Comparison of ENCODE assay signal across 29 cellular contexts in genomic region chr17:5892897-5893656, GRCh38.
DNase-seq lines count a peak whose midpoint lies in the region; ATAC-seq and TF ChIP-seq lines count a peak whose summit lies in the region.
"Had no signal": no experiment of that assay in that cellular context is flagged by ENCODE, and none has a peak within 500 bp of the region (broad histone marks: within the 10 kb centered on the region; RNA-seq: fewer than 3 reads in every experiment).

No MANE protein-coding gene starts in this region.

- no peak overlapping the region for H3K9ac ChIP-seq in HUES64 (ENCODE audit: low read depth, low read length)
- no peak overlapping the region for H3K9ac ChIP-seq in skeletal muscle tissue (ENCODE audit: low read depth in 1 of 3, low read length in 3 of 3)
- H3K9ac ChIP-seq: BLaER1 treated with 17β-estradiol and CSF1 and Interleukin-3, amounts not matched to agents 10 nM and 100 nM had no signal

- no peak overlapping the region for H3K27ac Mint-ChIP-seq in CD4-positive, alpha-beta memory T cell
- H3K27ac Mint-ChIP-seq: activated CD8-positive, alpha-beta T cell treated with anti-CD3 and anti-CD28 coated beads for 36 hours; activated naive CD8-positive, alpha-beta T cell treated with anti-CD3 and anti-CD28 coated beads, Interleukin-2, amount 10 ng/mL, durations not matched to agents 7 days and 5 days; T-cell had no signal

- peaks cover 0 to 9% (median 8%) of the 10 kb centered on the region in 4 donors for H3K4me1 Mint-ChIP-seq in CD4-positive, alpha-beta memory T cell

- TF ChIP-seq POLR2A in esophagus muscularis mucosa (IDR thresholded peaks at IDR 0.05; ENCODE audit: low read depth), result no peak

- intact Hi-C loops in esophagus muscularis mucosa (cut with DNase I), result no loop called here
- intact Hi-C loops in CD4-positive, alpha-beta memory T cell (cut with micrococcal nuclease), result no loop called here

- H3K4me3 ChIP-seq in HUES64 (ENCODE audit: low read length) (no peak overlapping the region), skeletal muscle tissue (ENCODE audit: low read length in 3 of 3) (peak overlapping the region in 1 of 3 donors; percentile 6), esophagus muscularis mucosa (no peak overlapping the region)
- no peak overlapping the region for H3K4me3 ChIP-seq in CD4-positive, alpha-beta memory T cell (ENCODE audit: low read length in 2 of 2)
- H3K4me3 ChIP-seq: BLaER1 treated with 17β-estradiol and CSF1 and Interleukin-3, amounts not matched to agents 10 nM and 100 nM; GM12878; lower lobe of right lung; SJSA1; thoracic aorta; vagina had no signal

- WGBS in HUES64, result 78% methylated on average over 2 of the region's 3 CpGs
- 47% methylated on average over 3 of the region's 3 CpGs for WGBS in esophagus muscularis mucosa

- no peak overlapping the region for H3K4me3 Mint-ChIP-seq in CD4-positive, alpha-beta memory T cell
- H3K4me3 Mint-ChIP-seq: activated CD8-positive, alpha-beta T cell treated with anti-CD3 and anti-CD28 coated beads for 36 hours; activated naive CD8-positive, alpha-beta T cell treated with anti-CD3 and anti-CD28 coated beads, Interleukin-2, amount 10 ng/mL, durations not matched to agents 7 days and 5 days; T-cell had no signal

- peaks cover 0 to 9% (median 7%) of the 10 kb centered on the region in 8 donors for H3K9me3 Mint-ChIP-seq in CD4-positive, alpha-beta memory T cell
- H3K9me3 Mint-ChIP-seq: activated naive CD8-positive, alpha-beta T cell treated with anti-CD3 and anti-CD28 coated beads, Interleukin-2, amount 10 ng/mL, durations not matched to agents 7 days and 5 days had no signal

- peak; percentile 55 for DNase-seq in ecto neural progenitor cell (ENCODE audit: low spot score)
- peak; percentile 3 for DNase-seq in middle frontal gyrus (ENCODE audit: extremely low spot score, low spot score)
- DNase-seq in esophagus muscularis mucosa (ENCODE audit: extremely low spot score), result no peak
- no peak for DNase-seq in mucosa of gallbladder (ENCODE audit: low spot score)
- DNase-seq in CD4-positive, alpha-beta memory T cell, result no peak
- DNase-seq: activated CD8-positive, alpha-beta T cell treated with anti-CD3 and anti-CD28 coated beads for 36 hours; activated effector memory CD4-positive, alpha-beta T cell treated with Interleukin-2 at 50 U/mL for 16 hours; activated naive CD8-positive, alpha-beta T cell treated with anti-CD3 and anti-CD28 coated beads, Interleukin-2, amount 10 ng/mL, durations not matched to agents 7 days and 5 days; Calu3; DND-41; effector CD8-positive, alpha-beta T cell; foreskin keratinocyte; HCEC 1CT; lower lobe of right lung; NCI-H1092; NCI-H2081; NCI-H510A treated with DMSO at 0.1 percent for 48 hours; retina; T-cell had no signal

- no peaks in the 10 kb centered on the region for H3K36me3 Mint-ChIP-seq in CD4-positive, alpha-beta memory T cell
- H3K36me3 Mint-ChIP-seq: activated naive CD8-positive, alpha-beta T cell treated with anti-CD3 and anti-CD28 coated beads, Interleukin-2, amount 10 ng/mL, durations not matched to agents 7 days and 5 days; T-cell had no signal

- no peak for TF ChIP-seq CTCF in esophagus muscularis mucosa (IDR thresholded peaks at IDR 0.05)

- no peak for ATAC-seq in HG02798 (IDR thresholded peaks at IDR 0.05; ENCODE audit: poor library complexity, unreplicated experiment)
- ATAC-seq: activated CD8-positive, alpha-beta T cell treated with anti-CD3 and anti-CD28 coated beads for 36 hours; foreskin keratinocyte; GM12878; lower lobe of right lung; Panc1; T-cell had no signal

- POLR2A ChIA-PET in CD4-positive, alpha-beta memory T cell (lab: Charles Lee; ENCODE audit: partially characterized antibody), result no interaction called here

- peaks cover 19% of the 10 kb centered on the region for H3K9me3 ChIP-seq in HUES64 (ENCODE audit: insufficient read depth, low read depth, low read length)
- no peaks in the 10 kb centered on the region for H3K9me3 ChIP-seq in skeletal muscle tissue (ENCODE audit: control insufficient read depth in 3 of 3, low read length in 3 of 3)
- H3K9me3 ChIP-seq in esophagus muscularis mucosa, result peaks cover 0 to 8% (median 0%) of the 10 kb centered on the region in 4 donors
- H3K9me3 ChIP-seq in CD4-positive, alpha-beta memory T cell (ENCODE audit: control insufficient read depth in 1 of 2, low read length in 2 of 2), result no peaks in the 10 kb centered on the region
- H3K9me3 ChIP-seq: lower lobe of right lung, thoracic aorta, vagina had no signal

- TF ChIP-seq EP300 in esophagus muscularis mucosa (IDR thresholded peaks at IDR 0.05), result no peak

- H3K27me3 ChIP-seq in HUES64 (ENCODE audit: insufficient read depth, low read length), result no peaks in the 10 kb centered on the region
- H3K27me3 ChIP-seq in skeletal muscle tissue (ENCODE audit: control insufficient read depth in 3 of 3, insufficient read depth in 3 of 3, low read length in 3 of 3), result no peaks in the 10 kb centered on the region
- peaks cover 0 to 36% (median 0%) of the 10 kb centered on the region in 4 donors for H3K27me3 ChIP-seq in esophagus muscularis mucosa
- H3K27me3 ChIP-seq in CD4-positive, alpha-beta memory T cell (ENCODE audit: insufficient read depth, low read length), result peaks cover 3% of the 10 kb centered on the region
- H3K27me3 ChIP-seq: SJSA1, vagina had no signal

- peaks cover 32% of the 10 kb centered on the region for H3K4me1 ChIP-seq in HUES64 (ENCODE audit: insufficient read depth, low read length)
- peaks cover 8 to 15% (median 11%) of the 10 kb centered on the region in 3 donors for H3K4me1 ChIP-seq in skeletal muscle tissue (ENCODE audit: control insufficient read depth in 3 of 3, insufficient read depth in 3 of 3, low read length in 3 of 3)
- H3K4me1 ChIP-seq in esophagus muscularis mucosa, result no peaks in the 10 kb centered on the region
- H3K4me1 ChIP-seq in CD4-positive, alpha-beta memory T cell (ENCODE audit: insufficient read depth, low read length), result no peaks in the 10 kb centered on the region
- H3K4me1 ChIP-seq: BLaER1 treated with 17β-estradiol and CSF1 and Interleukin-3, amounts not matched to agents 10 nM and 100 nM; foreskin keratinocyte; lower lobe of right lung; SJSA1; vagina had no signal

- H3K27ac ChIP-seq in HUES64 (ENCODE audit: low read depth, low read length), result peak overlapping the region; percentile 36
- H3K27ac ChIP-seq in skeletal muscle tissue (ENCODE audit: low read depth, low read length), result peak overlapping the region; percentile 56
- no peak overlapping the region for H3K27ac ChIP-seq in esophagus muscularis mucosa (replicated peaks in 1 of 4)
- no peak overlapping the region for H3K27ac ChIP-seq in CD4-positive, alpha-beta memory T cell (ENCODE audit: low read depth, low read length)
- H3K27ac ChIP-seq: BLaER1 treated with 17β-estradiol and CSF1 and Interleukin-3, amounts not matched to agents 10 nM and 100 nM; foreskin keratinocyte; HL-60; lower lobe of right lung; SJSA1; thoracic aorta; vagina had no signal

- CTCF ChIA-PET in CD4-positive, alpha-beta memory T cell (lab: Charles Lee; ENCODE audit: partially characterized antibody), result no interaction called here

- H3K36me3 ChIP-seq in HUES64 (ENCODE audit: insufficient read depth, low read length), result no peaks in the 10 kb centered on the region
- H3K36me3 ChIP-seq in skeletal muscle tissue (ENCODE audit: control insufficient read depth in 3 of 3, insufficient read depth in 3 of 3, low read length in 3 of 3), result no peaks in the 10 kb centered on the region
- no peaks in the 10 kb centered on the region for H3K36me3 ChIP-seq in esophagus muscularis mucosa
- H3K36me3 ChIP-seq in CD4-positive, alpha-beta memory T cell (ENCODE audit: insufficient read depth, low read length), result no peaks in the 10 kb centered on the region
- H3K36me3 ChIP-seq: BLaER1 treated with 17β-estradiol and CSF1 and Interleukin-3, amounts not matched to agents 10 nM and 100 nM; lower lobe of right lung; SJSA1; thoracic aorta; vagina had no signal

- peaks cover 29 to 36% of the 10 kb centered on the region in 2 donors for H3K27me3 Mint-ChIP-seq in CD4-positive, alpha-beta memory T cell

Comparison
In these comparisons a context has a peak if more than half of its experiments do, and no peak if none do; other contexts are left out.
1. H3K27ac ChIP-seq: peak in HUES64 (single experiment) and skeletal muscle tissue (single experiment); none in esophagus muscularis mucosa (0 of 4) and CD4-positive, alpha-beta memory T cell (single experiment).
2. DNase-seq: peak in ecto neural progenitor cell (single experiment) and middle frontal gyrus (single experiment); none in esophagus muscularis mucosa (single experiment), mucosa of gallbladder (single experiment) and CD4-positive, alpha-beta memory T cell (0 of 5).